1 cellular context compared by ENCODE assay signal in the genomic region with DNA sequence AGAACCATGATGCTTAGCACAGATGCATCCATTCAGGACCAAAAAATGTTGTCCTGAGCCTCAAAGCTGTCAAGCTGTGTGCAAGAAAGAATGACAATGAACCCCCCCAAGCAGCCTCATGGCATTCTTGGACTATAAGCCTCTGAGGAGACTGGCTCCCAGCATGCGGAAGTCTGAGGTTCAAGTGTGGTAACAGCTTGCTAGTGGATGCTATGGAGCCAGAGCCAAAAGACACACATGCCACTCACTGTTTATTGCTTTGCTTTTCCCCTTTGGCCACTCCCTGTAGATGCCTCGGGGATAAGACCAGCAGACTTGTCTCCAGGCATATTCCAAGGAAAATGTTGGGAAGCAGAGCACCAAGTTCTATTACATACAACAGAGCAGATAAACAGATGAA.
TF ChIP-seq lines count a peak whose summit lies in the region.

No MANE protein-coding gene starts in this region.

TF ChIP-seq in WTC11, 78 proteins besides CTCF, POLR2A, EP300 and RAD21:
- TF ChIP-seq, protein P1, sequence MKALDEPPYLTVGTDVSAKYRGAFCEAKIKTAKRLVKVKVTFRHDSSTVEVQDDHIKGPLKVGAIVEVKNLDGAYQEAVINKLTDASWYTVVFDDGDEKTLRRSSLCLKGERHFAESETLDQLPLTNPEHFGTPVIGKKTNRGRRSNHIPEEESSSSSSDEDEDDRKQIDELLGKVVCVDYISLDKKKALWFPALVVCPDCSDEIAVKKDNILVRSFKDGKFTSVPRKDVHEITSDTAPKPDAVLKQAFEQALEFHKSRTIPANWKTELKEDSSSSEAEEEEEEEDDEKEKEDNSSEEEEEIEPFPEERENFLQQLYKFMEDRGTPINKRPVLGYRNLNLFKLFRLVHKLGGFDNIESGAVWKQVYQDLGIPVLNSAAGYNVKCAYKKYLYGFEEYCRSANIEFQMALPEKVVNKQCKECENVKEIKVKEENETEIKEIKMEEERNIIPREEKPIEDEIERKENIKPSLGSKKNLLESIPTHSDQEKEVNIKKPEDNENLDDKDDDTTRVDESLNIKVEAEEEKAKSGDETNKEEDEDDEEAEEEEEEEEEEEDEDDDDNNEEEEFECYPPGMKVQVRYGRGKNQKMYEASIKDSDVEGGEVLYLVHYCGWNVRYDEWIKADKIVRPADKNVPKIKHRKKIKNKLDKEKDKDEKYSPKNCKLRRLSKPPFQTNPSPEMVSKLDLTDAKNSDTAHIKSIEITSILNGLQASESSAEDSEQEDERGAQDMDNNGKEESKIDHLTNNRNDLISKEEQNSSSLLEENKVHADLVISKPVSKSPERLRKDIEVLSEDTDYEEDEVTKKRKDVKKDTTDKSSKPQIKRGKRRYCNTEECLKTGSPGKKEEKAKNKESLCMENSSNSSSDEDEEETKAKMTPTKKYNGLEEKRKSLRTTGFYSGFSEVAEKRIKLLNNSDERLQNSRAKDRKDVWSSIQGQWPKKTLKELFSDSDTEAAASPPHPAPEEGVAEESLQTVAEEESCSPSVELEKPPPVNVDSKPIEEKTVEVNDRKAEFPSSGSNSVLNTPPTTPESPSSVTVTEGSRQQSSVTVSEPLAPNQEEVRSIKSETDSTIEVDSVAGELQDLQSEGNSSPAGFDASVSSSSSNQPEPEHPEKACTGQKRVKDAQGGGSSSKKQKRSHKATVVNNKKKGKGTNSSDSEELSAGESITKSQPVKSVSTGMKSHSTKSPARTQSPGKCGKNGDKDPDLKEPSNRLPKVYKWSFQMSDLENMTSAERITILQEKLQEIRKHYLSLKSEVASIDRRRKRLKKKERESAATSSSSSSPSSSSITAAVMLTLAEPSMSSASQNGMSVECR (CRISPR knock-in tag; IDR thresholded peaks at IDR 0.05; ENCODE audit: borderline replicate concordance) = no peak
- TF ChIP-seq NR1H2 (CRISPR knock-in tag; IDR thresholded peaks at IDR 0.05) (no peak), CREB1 (CRISPR knock-in tag; IDR thresholded peaks at IDR 0.05) (no peak), NFATC4 (CRISPR knock-in tag; IDR thresholded peaks at IDR 0.05) (no peak), GTF2I (CRISPR knock-in tag; conservative IDR thresholded peaks at IDR 0.05) (no peak), TEAD1 (CRISPR knock-in tag; IDR thresholded peaks at IDR 0.05) (no peak), ZBTB21 (CRISPR knock-in tag; IDR thresholded peaks at IDR 0.05; ENCODE audit: borderline replicate concordance) (no peak), ZNF263 (CRISPR knock-in tag; IDR thresholded peaks at IDR 0.05; ENCODE audit: low read depth) (no peak), ZNF219 (CRISPR knock-in tag; IDR thresholded peaks at IDR 0.05; ENCODE audit: borderline replicate concordance) (no peak), ZNF232 (CRISPR knock-in tag; IDR thresholded peaks at IDR 0.05) (no peak), HMGA2 (CRISPR knock-in tag; IDR thresholded peaks at IDR 0.05) (no peak), ELF4 (CRISPR knock-in tag; IDR thresholded peaks at IDR 0.05; ENCODE audit: low read depth) (no peak), FOXJ3 (CRISPR knock-in tag; IDR thresholded peaks at IDR 0.05; ENCODE audit: borderline replicate concordance) (no peak), NR3C1 (CRISPR knock-in tag; conservative IDR thresholded peaks at IDR 0.05; ENCODE audit: low read depth) (no peak)
- TF ChIP-seq, protein P2, sequence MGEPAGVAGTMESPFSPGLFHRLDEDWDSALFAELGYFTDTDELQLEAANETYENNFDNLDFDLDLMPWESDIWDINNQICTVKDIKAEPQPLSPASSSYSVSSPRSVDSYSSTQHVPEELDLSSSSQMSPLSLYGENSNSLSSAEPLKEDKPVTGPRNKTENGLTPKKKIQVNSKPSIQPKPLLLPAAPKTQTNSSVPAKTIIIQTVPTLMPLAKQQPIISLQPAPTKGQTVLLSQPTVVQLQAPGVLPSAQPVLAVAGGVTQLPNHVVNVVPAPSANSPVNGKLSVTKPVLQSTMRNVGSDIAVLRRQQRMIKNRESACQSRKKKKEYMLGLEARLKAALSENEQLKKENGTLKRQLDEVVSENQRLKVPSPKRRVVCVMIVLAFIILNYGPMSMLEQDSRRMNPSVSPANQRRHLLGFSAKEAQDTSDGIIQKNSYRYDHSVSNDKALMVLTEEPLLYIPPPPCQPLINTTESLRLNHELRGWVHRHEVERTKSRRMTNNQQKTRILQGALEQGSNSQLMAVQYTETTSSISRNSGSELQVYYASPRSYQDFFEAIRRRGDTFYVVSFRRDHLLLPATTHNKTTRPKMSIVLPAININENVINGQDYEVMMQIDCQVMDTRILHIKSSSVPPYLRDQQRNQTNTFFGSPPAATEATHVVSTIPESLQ (CRISPR knock-in tag; IDR thresholded peaks at IDR 0.05) = no peak
- TF ChIP-seq, protein P3, sequence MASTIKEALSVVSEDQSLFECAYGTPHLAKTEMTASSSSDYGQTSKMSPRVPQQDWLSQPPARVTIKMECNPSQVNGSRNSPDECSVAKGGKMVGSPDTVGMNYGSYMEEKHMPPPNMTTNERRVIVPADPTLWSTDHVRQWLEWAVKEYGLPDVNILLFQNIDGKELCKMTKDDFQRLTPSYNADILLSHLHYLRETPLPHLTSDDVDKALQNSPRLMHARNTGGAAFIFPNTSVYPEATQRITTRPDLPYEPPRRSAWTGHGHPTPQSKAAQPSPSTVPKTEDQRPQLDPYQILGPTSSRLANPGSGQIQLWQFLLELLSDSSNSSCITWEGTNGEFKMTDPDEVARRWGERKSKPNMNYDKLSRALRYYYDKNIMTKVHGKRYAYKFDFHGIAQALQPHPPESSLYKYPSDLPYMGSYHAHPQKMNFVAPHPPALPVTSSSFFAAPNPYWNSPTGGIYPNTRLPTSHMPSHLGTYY (CRISPR knock-in tag; IDR thresholded peaks at IDR 0.05) = no peak
- TF ChIP-seq, protein P4, sequence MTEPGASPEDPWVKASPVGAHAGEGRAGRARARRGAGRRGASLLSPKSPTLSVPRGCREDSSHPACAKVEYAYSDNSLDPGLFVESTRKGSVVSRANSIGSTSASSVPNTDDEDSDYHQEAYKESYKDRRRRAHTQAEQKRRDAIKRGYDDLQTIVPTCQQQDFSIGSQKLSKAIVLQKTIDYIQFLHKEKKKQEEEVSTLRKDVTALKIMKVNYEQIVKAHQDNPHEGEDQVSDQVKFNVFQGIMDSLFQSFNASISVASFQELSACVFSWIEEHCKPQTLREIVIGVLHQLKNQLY (CRISPR knock-in tag; IDR thresholded peaks at IDR 0.05) = no peak
- TF ChIP-seq, protein P5, sequence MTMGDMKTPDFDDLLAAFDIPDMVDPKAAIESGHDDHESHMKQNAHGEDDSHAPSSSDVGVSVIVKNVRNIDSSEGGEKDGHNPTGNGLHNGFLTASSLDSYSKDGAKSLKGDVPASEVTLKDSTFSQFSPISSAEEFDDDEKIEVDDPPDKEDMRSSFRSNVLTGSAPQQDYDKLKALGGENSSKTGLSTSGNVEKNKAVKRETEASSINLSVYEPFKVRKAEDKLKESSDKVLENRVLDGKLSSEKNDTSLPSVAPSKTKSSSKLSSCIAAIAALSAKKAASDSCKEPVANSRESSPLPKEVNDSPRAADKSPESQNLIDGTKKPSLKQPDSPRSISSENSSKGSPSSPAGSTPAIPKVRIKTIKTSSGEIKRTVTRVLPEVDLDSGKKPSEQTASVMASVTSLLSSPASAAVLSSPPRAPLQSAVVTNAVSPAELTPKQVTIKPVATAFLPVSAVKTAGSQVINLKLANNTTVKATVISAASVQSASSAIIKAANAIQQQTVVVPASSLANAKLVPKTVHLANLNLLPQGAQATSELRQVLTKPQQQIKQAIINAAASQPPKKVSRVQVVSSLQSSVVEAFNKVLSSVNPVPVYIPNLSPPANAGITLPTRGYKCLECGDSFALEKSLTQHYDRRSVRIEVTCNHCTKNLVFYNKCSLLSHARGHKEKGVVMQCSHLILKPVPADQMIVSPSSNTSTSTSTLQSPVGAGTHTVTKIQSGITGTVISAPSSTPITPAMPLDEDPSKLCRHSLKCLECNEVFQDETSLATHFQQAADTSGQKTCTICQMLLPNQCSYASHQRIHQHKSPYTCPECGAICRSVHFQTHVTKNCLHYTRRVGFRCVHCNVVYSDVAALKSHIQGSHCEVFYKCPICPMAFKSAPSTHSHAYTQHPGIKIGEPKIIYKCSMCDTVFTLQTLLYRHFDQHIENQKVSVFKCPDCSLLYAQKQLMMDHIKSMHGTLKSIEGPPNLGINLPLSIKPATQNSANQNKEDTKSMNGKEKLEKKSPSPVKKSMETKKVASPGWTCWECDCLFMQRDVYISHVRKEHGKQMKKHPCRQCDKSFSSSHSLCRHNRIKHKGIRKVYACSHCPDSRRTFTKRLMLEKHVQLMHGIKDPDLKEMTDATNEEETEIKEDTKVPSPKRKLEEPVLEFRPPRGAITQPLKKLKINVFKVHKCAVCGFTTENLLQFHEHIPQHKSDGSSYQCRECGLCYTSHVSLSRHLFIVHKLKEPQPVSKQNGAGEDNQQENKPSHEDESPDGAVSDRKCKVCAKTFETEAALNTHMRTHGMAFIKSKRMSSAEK (CRISPR knock-in tag; IDR thresholded peaks at IDR 0.05; ENCODE audit: borderline replicate concordance) = no peak
TF ChIP-seq in WTC11: peak in this region for 0.
